Comparison of ENCODE assay signal across 31 cellular contexts in the genomic region with DNA sequence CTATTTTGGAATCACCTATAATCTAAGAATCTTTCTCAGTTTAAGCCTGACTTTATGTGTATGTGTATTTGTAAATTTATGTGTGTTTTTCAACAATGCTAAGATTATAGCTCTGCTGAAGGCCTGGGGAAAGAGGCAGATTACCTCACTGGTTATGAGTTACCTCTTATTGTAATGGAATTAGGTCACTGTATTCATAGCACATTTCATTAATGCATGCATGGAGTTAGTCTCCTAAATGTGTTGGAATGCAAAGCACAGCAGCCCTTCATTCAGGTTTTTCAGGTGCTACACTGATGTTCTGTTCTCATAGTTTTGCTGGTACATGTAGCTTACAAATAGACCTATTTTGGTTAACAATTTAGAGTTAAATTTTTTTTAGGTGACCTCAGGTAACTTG. TPM values are rescaled to one million over a fixed set of nuclear protein-coding genes. Genes with fewer than 3 reads are reported as not detected.
DNase-seq lines count a peak whose midpoint lies in the region; ATAC-seq and TF ChIP-seq lines count a peak whose summit lies in the region.
"Had no signal": no experiment of that assay in that cellular context is flagged by ENCODE, and none has a peak within 500 bp of the region (broad histone marks: within the 10 kb centered on the region; RNA-seq: fewer than 3 reads in every experiment).

No MANE protein-coding gene starts in this region.

- H3K36me3 ChIP-seq in breast epithelium, result no peaks in the 10 kb centered on the region
- peaks cover 0 to 6% (median 0%) of the 10 kb centered on the region in 3 donors for H3K36me3 ChIP-seq in esophagus squamous epithelium
- H3K36me3 ChIP-seq: adrenal gland, brain microvascular endothelial cell, Peyer's patch had no signal

- H3K4me3 Mint-ChIP-seq in MCF 10A (ENCODE audit: unreplicated experiment), result peak overlapping the region; percentile 60
- peak overlapping the region; percentile 69 for H3K4me3 Mint-ChIP-seq in activated T-helper 17 cell treated with anti-CD3 and anti-CD28 coated beads, Interleukin-2, amount 50 U/mL, for 72 hours
- H3K4me3 Mint-ChIP-seq: activated B cell treated with CpG ODN at 0.5 μM for 24 hours; activated CD4-positive, alpha-beta memory T cell treated with anti-CD3 and anti-CD28 coated beads, Interleukin-2, amount 10 ng/mL, durations not matched to agents 7 days and 5 days; B cell; CD8-positive, alpha-beta T cell; stimulated activated naive B cell treated with anti-CD40 and anti-IgM and Interleukin-4, amounts not matched to agents 10 μg/mL and 1 μg/mL and 100 μg/mL, for 72 hours had no signal

- no peaks in the 10 kb centered on the region for H3K9me3 Mint-ChIP-seq in MCF 10A (ENCODE audit: unreplicated experiment)
- H3K9me3 Mint-ChIP-seq in activated T-helper 17 cell treated with anti-CD3 and anti-CD28 coated beads, Interleukin-2, amount 50 U/mL, for 72 hours, result no peaks in the 10 kb centered on the region
- H3K9me3 Mint-ChIP-seq: activated B cell treated with CpG ODN at 0.5 μM for 24 hours; activated CD4-positive, alpha-beta memory T cell treated with anti-CD3 and anti-CD28 coated beads, Interleukin-2, amount 10 ng/mL, durations not matched to agents 7 days and 5 days; CD8-positive, alpha-beta T cell; stimulated activated naive B cell treated with anti-CD40 and anti-IgM and Interleukin-4, amounts not matched to agents 10 μg/mL and 1 μg/mL and 100 μg/mL, for 72 hours had no signal

- intact Hi-C loops in MCF 10A (cut with micrococcal nuclease) (no loop called here), breast epithelium (cut with DNase I; ENCODE audit: low total_unique reads) (no loop called here), esophagus squamous epithelium (cut with DNase I) (no loop called here), left cardiac atrium (cut with DNase I) (no loop called here)

- POLR2A ChIA-PET in MCF 10A (lab: Yijun Ruan, JAX), result interaction anchor here (0.6 to 8.0 kb wide), 7 partner anchors 9 to 331 kb away, joined by 3 to 341 read pairs (median 4); a partner anchor contains a TSS

- peaks cover 58% of the 10 kb centered on the region for H3K36me3 Mint-ChIP-seq in MCF 10A (ENCODE audit: insufficient read depth, unreplicated experiment)
- H3K36me3 Mint-ChIP-seq in activated T-helper 17 cell treated with anti-CD3 and anti-CD28 coated beads, Interleukin-2, amount 50 U/mL, for 72 hours (ENCODE audit: low read depth), result peaks cover 7% of the 10 kb centered on the region
- H3K36me3 Mint-ChIP-seq: CD8-positive, alpha-beta T cell; stimulated activated naive B cell treated with anti-CD40 and anti-IgM and Interleukin-4, amounts not matched to agents 10 μg/mL and 1 μg/mL and 100 μg/mL, for 72 hours had no signal

- TF ChIP-seq CTCF in MCF 10A (IDR thresholded peaks at IDR 0.05; ENCODE audit: unreplicated experiment), result no peak
- no peak for TF ChIP-seq CTCF in breast epithelium (IDR thresholded peaks at IDR 0.05)
- TF ChIP-seq CTCF in esophagus squamous epithelium (IDR thresholded peaks at IDR 0.05), result no peak

- H3K9me3 ChIP-seq in breast epithelium, result no peaks in the 10 kb centered on the region
- H3K9me3 ChIP-seq in esophagus squamous epithelium, result no peaks in the 10 kb centered on the region
- H3K9me3 ChIP-seq: adrenal gland, Peyer's patch, testis had no signal

- peaks cover 82% of the 10 kb centered on the region for H3K4me1 Mint-ChIP-seq in MCF 10A (ENCODE audit: insufficient read depth, unreplicated experiment)
- H3K4me1 Mint-ChIP-seq in activated T-helper 17 cell treated with anti-CD3 and anti-CD28 coated beads, Interleukin-2, amount 50 U/mL, for 72 hours, result peaks cover 39% of the 10 kb centered on the region
- H3K4me1 Mint-ChIP-seq: activated B cell treated with CpG ODN at 0.5 μM for 24 hours; B cell; stimulated activated naive B cell treated with anti-CD40 and anti-IgM and Interleukin-4, amounts not matched to agents 10 μg/mL and 1 μg/mL and 100 μg/mL, for 72 hours had no signal

- H3K4me1 ChIP-seq in breast epithelium (peaks cover 0 to 8% of the 10 kb centered on the region in 2 donors), esophagus squamous epithelium (peaks cover 18 to 91% (median 26%) of the 10 kb centered on the region in 3 donors)
- H3K4me1 ChIP-seq: adrenal gland, Peyer's patch, testis had no signal

- no peaks in the 10 kb centered on the region for H3K27me3 ChIP-seq in breast epithelium
- H3K27me3 ChIP-seq in esophagus squamous epithelium, result no peaks in the 10 kb centered on the region
- H3K27me3 ChIP-seq: adrenal gland, brain microvascular endothelial cell, hepatocyte, Peyer's patch, testis had no signal

- DNase-seq in MCF 10A (ENCODE audit: unreplicated experiment), result no peak
- no peak for DNase-seq in breast epithelium (ENCODE audit: low spot score in 2 of 2)
- no peak for DNase-seq in esophagus squamous epithelium (lab: John Stamatoyannopoulos, UW)
- DNase-seq in left cardiac atrium, result no peak
- no peak for DNase-seq in NCI-H226
- DNase-seq in NCI-H2107 (lab: John Stamatoyannopoulos, UW), result no peak
- DNase-seq: activated B cell treated with CpG ODN at 0.5 μM for 24 hours; activated CD4-positive, alpha-beta memory T cell treated with anti-CD3 and anti-CD28 coated beads, Interleukin-2, amount 10 ng/mL, durations not matched to agents 7 days and 5 days; adrenal gland; brain microvascular endothelial cell; CD8-positive, alpha-beta T cell; effector CD4-positive, alpha-beta T cell; erythroblast; foreskin melanocyte; mesendoderm; NCI-H1105 treated with DMSO at 0.1 percent for 48 hours; NCI-H1930; NCI-H69; Peyer's patch; posterior cingulate gyrus; stimulated activated CD4-positive, alpha-beta T cell treated with anti-CD3 and anti-CD28 coated beads, Interleukin-4, amount 100 ng/mL, for 4 hours; stimulated activated naive B cell treated with anti-CD40 and anti-IgM and Interleukin-4, amounts not matched to agents 10 μg/mL and 1 μg/mL and 100 μg/mL, for 72 hours; testis had no signal

- H3K4me3 ChIP-seq in breast epithelium, result no peak overlapping the region
- no peak overlapping the region for H3K4me3 ChIP-seq in esophagus squamous epithelium
- H3K4me3 ChIP-seq: adrenal gland, hepatocyte, Peyer's patch, testis had no signal

- BruUV-seq in MCF 10A (replicated peaks; lab: Mats Ljungman, UMichigan), result no TSS peak

- no peak for ATAC-seq in activated T-helper 17 cell treated with anti-CD3 and anti-CD28 coated beads, Interleukin-2, amount 50 U/mL, for 72 hours (replicated peaks)
- no peak for ATAC-seq in left cardiac atrium
- ATAC-seq: CD8-positive, alpha-beta T cell; left lobe of liver; sciatic nerve; stimulated activated naive B cell treated with anti-CD40 and anti-IgM and Interleukin-4, amounts not matched to agents 10 μg/mL and 1 μg/mL and 100 μg/mL, for 72 hours had no signal

- peak overlapping the region in 1 of 2 donors; percentile 90 for H3K27ac ChIP-seq in breast epithelium
- H3K27ac ChIP-seq in esophagus squamous epithelium, result peak overlapping the region; percentile 66 to 85 (median 83)
- H3K27ac ChIP-seq: adrenal gland, brain microvascular endothelial cell, hepatocyte, Peyer's patch, testis had no signal

- CTCF ChIA-PET in MCF 10A (lab: Yijun Ruan, JAX), result interaction anchor here (0.5 to 5.6 kb wide), 9 partner anchors 7 to 139 kb away, joined by 3 to 65 read pairs (median 4); a partner anchor contains a TSS

- H3K27ac Mint-ChIP-seq in MCF 10A (ENCODE audit: low read depth, unreplicated experiment), result peak overlapping the region; percentile 79
- H3K27ac Mint-ChIP-seq in activated T-helper 17 cell treated with anti-CD3 and anti-CD28 coated beads, Interleukin-2, amount 50 U/mL, for 72 hours, result peak overlapping the region; percentile 93
- H3K27ac Mint-ChIP-seq: activated B cell treated with CpG ODN at 0.5 μM for 24 hours; activated CD4-positive, alpha-beta memory T cell treated with anti-CD3 and anti-CD28 coated beads, Interleukin-2, amount 10 ng/mL, durations not matched to agents 7 days and 5 days; B cell; CD8-positive, alpha-beta T cell; stimulated activated naive B cell treated with anti-CD40 and anti-IgM and Interleukin-4, amounts not matched to agents 10 μg/mL and 1 μg/mL and 100 μg/mL, for 72 hours had no signal

- no peaks in the 10 kb centered on the region for H3K27me3 Mint-ChIP-seq in MCF 10A (ENCODE audit: insufficient read depth, unreplicated experiment)
- H3K27me3 Mint-ChIP-seq in activated T-helper 17 cell treated with anti-CD3 and anti-CD28 coated beads, Interleukin-2, amount 50 U/mL, for 72 hours, result peaks cover 9% of the 10 kb centered on the region
- H3K27me3 Mint-ChIP-seq: B cell had no signal

- no peak for TF ChIP-seq POLR2A in breast epithelium (IDR thresholded peaks at IDR 0.05)
- no peak for TF ChIP-seq POLR2A in esophagus squamous epithelium (IDR thresholded peaks at IDR 0.05)

RNA-seq across cellular contexts. Expression of a gene that starts 9.5 kb away (rescaled TPM):
- total RNA-seq in MCF 10A (2022) (41.9 and 51.8 TPM in 2 replicates), breast epithelium (1 to 10 TPM in 2 of 3 donors, not detected in 1; 2.6 to 3.4 TPM), esophagus squamous epithelium (10 to 100 TPM; 37.8 to 55.1 (median 46.0) TPM), left cardiac atrium (not detected)
- total RNA-seq in activated T-helper 17 cell treated with anti-CD3 and anti-CD28 coated beads, Interleukin-2, amount 50 U/mL, for 72 hours, result 1 to 10 TPM; 3.2 to 5.0 TPM
- total RNA-seq: activated B cell treated with CpG ODN at 0.5 μM for 24 hours; adrenal gland; B cell; CD8-positive, alpha-beta T cell; H4; left lobe of liver; myocyte; Peyer's patch; sciatic nerve; testis had no signal

RNA-seq across cellular contexts. Expression of a gene that starts 22.2 kb away (rescaled TPM):
- total RNA-seq in MCF 10A (2022) (not detected in 2 replicates), breast epithelium (1 to 10 TPM in 2 of 3 donors, under 1 TPM in 1; 0.98 to 6.9 (median 2.5) TPM), esophagus squamous epithelium (1 to 10 TPM in 2 of 4 donors, under 1 TPM in 1, not detected in 1; 0.18 to 3.1 (median 1.2) TPM), left cardiac atrium (1 to 10 TPM; 1.0 to 2.5 TPM)
- not detected for total RNA-seq in activated T-helper 17 cell treated with anti-CD3 and anti-CD28 coated beads, Interleukin-2, amount 50 U/mL, for 72 hours
- total RNA-seq: activated CD4-positive, alpha-beta memory T cell treated with anti-CD3 and anti-CD28 coated beads, Interleukin-2, amount 10 ng/mL, durations not matched to agents 7 days and 5 days; CD8-positive, alpha-beta T cell; H4; hepatocyte; HT-29; myocyte had no signal

RNA-seq across cellular contexts. Expression of a gene that starts 28.8 kb away (rescaled TPM):
- not detected in 2 replicates for total RNA-seq in MCF 10A (2022)
- total RNA-seq in breast epithelium, result 1 to 10 TPM; 1.9 to 8.5 (median 3.3) TPM
- 1 to 10 TPM in 1 of 2 donors, under 1 TPM in 1; 0.90 to 1.3 TPM for total RNA-seq in activated T-helper 17 cell treated with anti-CD3 and anti-CD28 coated beads, Interleukin-2, amount 50 U/mL, for 72 hours
- total RNA-seq in esophagus squamous epithelium, result 10 to 100 TPM in 1 of 4 donors, 1 to 10 TPM in 2, under 1 TPM in 1; 0.19 to 15.4 (median 3.2) TPM
- 1 to 10 TPM; 1.5 to 4.5 TPM for total RNA-seq in left cardiac atrium
- total RNA-seq: H4, hepatocyte, HT-29, left lobe of liver, myocyte had no signal
